ENCODE assay signal across 20 cellular contexts in genomic region chr3:10393514-10393913, GRCh38.
A peak's percentile ranks its signal among the peaks of the same experiment; 100 is the strongest.
DNase-seq lines count a peak whose midpoint lies in the region; ATAC-seq and TF ChIP-seq lines count a peak whose summit lies in the region.
"Had no signal": no experiment of that assay in that cellular context is flagged by ENCODE, and none has a peak within 500 bp of the region (broad histone marks: within the 10 kb centered on the region; RNA-seq: fewer than 3 reads in every experiment).

No MANE protein-coding gene starts in this region.

- H3K4me1 Mint-ChIP-seq in neural crest cell, result no peaks in the 10 kb centered on the region
- H3K4me1 Mint-ChIP-seq in stimulated activated memory B cell treated with anti-CD40 and anti-IgM and Interleukin-4, amounts not matched to agents 10 μg/mL and 1 μg/mL and 100 μg/mL, for 72 hours, result peaks cover 94% of the 10 kb centered on the region

- no peak overlapping the region for H2AFZ ChIP-seq in OCI-LY7 (ENCODE audit: low read length)

- no peaks in the 10 kb centered on the region for H3K9me2 ChIP-seq in OCI-LY7 (ENCODE audit: insufficient read depth, low read length)

- H3K4me2 ChIP-seq in OCI-LY7 (ENCODE audit: low read length), result peak overlapping the region; percentile 73; the same call in 1 of the 2 replicates
- H3K4me2 ChIP-seq: KMS-11 had no signal

- H4K20me1 ChIP-seq in OCI-LY7 (ENCODE audit: insufficient read depth, low read length), result no peaks in the 10 kb centered on the region

- no peak overlapping the region for H3K4me3 Mint-ChIP-seq in neural crest cell
- H3K4me3 Mint-ChIP-seq in stimulated activated memory B cell treated with anti-CD40 and anti-IgM and Interleukin-4, amounts not matched to agents 10 μg/mL and 1 μg/mL and 100 μg/mL, for 72 hours, result no peak overlapping the region

- DNase-seq in OCI-LY7 (ENCODE audit: low spot score), result no peak
- peak in 1 of 10 donors; percentile 37 for DNase-seq in dorsolateral prefrontal cortex
- DNase-seq in neural crest cell (ENCODE audit: low read depth, low spot score), result no peak
- DNase-seq in HT-29 (ENCODE audit: low spot score), result no peak
- DNase-seq in OCI-M1 (lab: John Stamatoyannopoulos, UW), result no peak
- no peak for DNase-seq in substantia nigra (lab: John Stamatoyannopoulos, UW)
- DNase-seq: DMS53, GOT3, HCEC 1CT, IMR-90, MM.1S, NCI-H1694, NCI-H2029 treated with DMSO at 0.1 percent for 48 hours, NCI-H446 treated with DMSO at 0.1 percent for 48 hours, NCI-H526, SHP77 treated with DMSO at 0.1 percent for 48 hours had no signal

- no peaks in the 10 kb centered on the region for H3K27me3 Mint-ChIP-seq in neural crest cell (ENCODE audit: low read depth)
- no peaks in the 10 kb centered on the region for H3K27me3 Mint-ChIP-seq in stimulated activated memory B cell treated with anti-CD40 and anti-IgM and Interleukin-4, amounts not matched to agents 10 μg/mL and 1 μg/mL and 100 μg/mL, for 72 hours

- H3K27ac Mint-ChIP-seq in neural crest cell (ENCODE audit: unreplicated experiment), result peak overlapping the region; percentile 88
- H3K27ac Mint-ChIP-seq in stimulated activated memory B cell treated with anti-CD40 and anti-IgM and Interleukin-4, amounts not matched to agents 10 μg/mL and 1 μg/mL and 100 μg/mL, for 72 hours, result peak overlapping the region; percentile 90

- H3K79me2 ChIP-seq in OCI-LY7 (ENCODE audit: insufficient read depth, low read depth, low read length), result no peaks in the 10 kb centered on the region

- no peaks in the 10 kb centered on the region for H3K36me3 Mint-ChIP-seq in neural crest cell (ENCODE audit: low read depth)
- H3K36me3 Mint-ChIP-seq in stimulated activated memory B cell treated with anti-CD40 and anti-IgM and Interleukin-4, amounts not matched to agents 10 μg/mL and 1 μg/mL and 100 μg/mL, for 72 hours, result no peaks in the 10 kb centered on the region

- H3K27me3 ChIP-seq in dorsolateral prefrontal cortex, result no peaks in the 10 kb centered on the region

- intact Hi-C loops in OCI-LY7 (cut with micrococcal nuclease; ENCODE audit: unreplicated experiment), result loop anchor here (10.0 kb wide), 1 partner anchor 639 kb away; no protein-coding TSS in a partner anchor
- intact Hi-C loops in dorsolateral prefrontal cortex (cut with DNase I), result no loop called here

- H3K4me3 ChIP-seq in OCI-LY7 (ENCODE audit: low read depth, low read length, poor library complexity, severe bottlenecking) (no peak overlapping the region), dorsolateral prefrontal cortex (no peak overlapping the region)

- H3K9me3 ChIP-seq in OCI-LY7 (ENCODE audit: low read length), result no peaks in the 10 kb centered on the region

- H3K9me3 Mint-ChIP-seq in neural crest cell, result no peaks in the 10 kb centered on the region
- H3K9me3 Mint-ChIP-seq in stimulated activated memory B cell treated with anti-CD40 and anti-IgM and Interleukin-4, amounts not matched to agents 10 μg/mL and 1 μg/mL and 100 μg/mL, for 72 hours, result no peaks in the 10 kb centered on the region

- CTCF ChIA-PET in OCI-LY7 (lab: Charles Lee; ENCODE audit: unreplicated experiment), result no interaction called here

- no TSS peak for BruUV-seq in OCI-LY7 (replicated peaks; lab: Mats Ljungman, UMichigan)

- POLR2A ChIA-PET in OCI-LY7 (lab: Charles Lee), result interaction anchor here (0.5 to 0.6 kb wide), 2 partner anchors 203 to 1268 kb away, joined by 3 to 4 read pairs; no protein-coding TSS in a partner anchor

- no peaks in the 10 kb centered on the region for H3K36me3 ChIP-seq in OCI-LY7 (ENCODE audit: insufficient read depth, low read length)

- peaks cover 100% of the 10 kb centered on the region for H3K4me1 ChIP-seq in OCI-LY7 (ENCODE audit: insufficient read depth, low read length, poor library complexity, severe bottlenecking)

- ATAC-seq in stimulated activated memory B cell treated with anti-CD40 and anti-IgM and Interleukin-4, amounts not matched to agents 10 μg/mL and 1 μg/mL and 100 μg/mL, for 72 hours, result no peak
- ATAC-seq in GM19467 (IDR thresholded peaks at IDR 0.05; ENCODE audit: unreplicated experiment), result no peak
- ATAC-seq: Panc1 had no signal

- peak overlapping the region; percentile 97 for H3K27ac ChIP-seq in OCI-LY7 (ENCODE audit: low read depth, low read length, poor library complexity, severe bottlenecking)
- H3K27ac ChIP-seq in dorsolateral prefrontal cortex, result peak overlapping the region in 42 of 59 donors; percentile 7 to 82 (median 64)
- H3K27ac ChIP-seq in substantia nigra (ENCODE audit: low read depth, low read length, poor library complexity, severe bottlenecking), result no peak overlapping the region
- H3K27ac ChIP-seq: KMS-11 had no signal

- TF ChIP-seq CTCF in OCI-LY7 (conservative IDR thresholded peaks at IDR 0.05; ENCODE audit: low read length), result no peak
- no peak for TF ChIP-seq CTCF in dorsolateral prefrontal cortex (IDR thresholded peaks at IDR 0.05 in 54 of 56, conservative IDR thresholded peaks at IDR 0.05 in 2 of 56; ENCODE audit: low read depth in 1 of 56, partially characterized antibody in 56 of 56)
- TF ChIP-seq CTCF in neural crest cell (conservative IDR thresholded peaks at IDR 0.05), result no peak
